ENCODE assay signal across 8 cellular contexts in genomic region chr3:152466784-152467183, GRCh38.
DNase-seq lines count a peak whose midpoint lies in the region; ATAC-seq, FAIRE-seq and TF ChIP-seq lines count a peak whose summit lies in the region.

No MANE protein-coding gene starts in this region.

- no peak overlapping the region for H3K27ac ChIP-seq in A549

- WGBS in A549 (ENCODE audit: missing lambda C conversion rate) = 58% methylated on average over 7 of the region's 7 CpGs

- no peak for FAIRE-seq in A549 (lab: Jason Lieb, UNC)

- H3K4me2 ChIP-seq in A549 = no peak overlapping the region

- TF ChIP-seq EP300 in A549 (IDR thresholded peaks at IDR 0.05) = no peak

- H3K4me3 ChIP-seq in A549 = no peak overlapping the region
- no peak overlapping the region for H3K4me3 ChIP-seq in GM12865 (ENCODE audit: low read depth, low read length)

- 0 out of 3 replicates have a peak, but pooled peaks cover 3% of the 10 kb centered on the region for H3K4me1 ChIP-seq in A549

- ATAC-seq in A549 (peak; percentile 86 to 88), GM21515 (IDR thresholded peaks at IDR 0.05; ENCODE audit: unreplicated experiment) (no peak), GM21423 (IDR thresholded peaks at IDR 0.05; ENCODE audit: unreplicated experiment) (no peak)

- no peaks in the 10 kb centered on the region for H3K9me3 ChIP-seq in A549

- TF ChIP-seq CTCF in A549 (IDR thresholded peaks at IDR 0.05) (peak; percentile 51), GM12865 (IDR thresholded peaks at IDR 0.05; ENCODE audit: insufficient read depth, low read depth, low read length, missing control alignments) (peak; percentile 39)

- DNase-seq in A549 (ENCODE audit: low read depth in 1 of 2, low spot score in 1 of 2) (peak; percentile 15 to 46), GM12865 (ENCODE audit: low read depth) (peak; percentile 29), KG1 (lab: John Stamatoyannopoulos, UW) (peak; percentile 32), amniotic epithelial cell (ENCODE audit: low read depth) (peak; percentile 87), kidney tubule cell (ENCODE audit: low spot score) (peak; percentile 30), anterior cingulate cortex (lab: John Stamatoyannopoulos, UW) (no peak)

- POLR2A ChIA-PET in A549 (lab: Yijun Ruan, JAX) = no interaction called here

- CTCF ChIA-PET in A549 (lab: Yijun Ruan, JAX) = interaction anchor here (0.6 to 1.3 kb wide), 6 partner anchors 9 to 662 kb away, joined by 3 to 5 read pairs (median 3); no protein-coding TSS in a partner anchor

- peak in 1 of 2 experiments; percentile 44; a peak in 2 of 5 replicates for TF ChIP-seq RAD21 in A549 (conservative IDR thresholded peaks at IDR 0.05 in 1 of 2, IDR thresholded peaks at IDR 0.05 in 1 of 2)

- TF ChIP-seq POLR2A in A549 (IDR thresholded peaks at IDR 0.05; ENCODE audit: low read length) = no peak

TF ChIP-seq in A549, 52 proteins besides CTCF, POLR2A, EP300 and RAD21:
- peak; percentile 33; the same call in 1 of the 3 replicates for TF ChIP-seq SMC3 (IDR thresholded peaks at IDR 0.05)
- no peak for TF ChIP-seq KDM5A (IDR thresholded peaks at IDR 0.05)
- TF ChIP-seq CEBPB (IDR thresholded peaks at IDR 0.05) = peak in 1 of 2 experiments; percentile 4; a peak in 1 of 4 replicates

Comparison
In these comparisons a context has a peak if more than half of its experiments do, and no peak if none do; other contexts are left out.
1. ATAC-seq: peak in A549 (2 of 2); none in GM21515 (single experiment) and GM21423 (single experiment).
2. DNase-seq: peak in A549 (2 of 2), GM12865 (single experiment), KG1 (single experiment), amniotic epithelial cell (single experiment) and kidney tubule cell (single experiment); none in anterior cingulate cortex (0 of 58).